Comparison of ENCODE assay signal across 17 cellular contexts in genomic region chr1:171172471-171172870, GRCh38. TPM values are rescaled to one million over a fixed set of nuclear protein-coding genes. Genes with fewer than 3 reads are reported as not detected.
DNase-seq lines count a peak whose midpoint lies in the region; ATAC-seq and TF ChIP-seq lines count a peak whose summit lies in the region.
"Had no signal": no experiment of that assay in that cellular context is flagged by ENCODE, and none has a peak within 500 bp of the region (broad histone marks: within the 10 kb centered on the region; RNA-seq: fewer than 3 reads in every experiment).

No MANE protein-coding gene starts in this region.

- no peak overlapping the region for H2AFZ ChIP-seq in OCI-LY7 (ENCODE audit: low read length)
- H2AFZ ChIP-seq: GM23338 had no signal

- H3K36me3 ChIP-seq in OCI-LY7 (ENCODE audit: insufficient read depth, low read length) (no peaks in the 10 kb centered on the region), lower lobe of right lung (no peaks in the 10 kb centered on the region)

- H3K27ac ChIP-seq in OCI-LY7 (ENCODE audit: low read depth, low read length, poor library complexity, severe bottlenecking) (no peak overlapping the region), lower lobe of right lung (peak overlapping the region; percentile 0), dorsolateral prefrontal cortex (no peak overlapping the region)

- DNase-seq in AG10803 (ENCODE audit: low read depth) (peak; percentile 5), OCI-LY7 (ENCODE audit: low spot score) (no peak), fibroblast of gingiva (ENCODE audit: low read depth) (peak; percentile 45), lower lobe of right lung (no peak), dorsolateral prefrontal cortex (no peak), HEK293T (ENCODE audit: extremely low spot score) (no peak), NOMO-1 (lab: John Stamatoyannopoulos, UW; ENCODE audit: unreplicated experiment in 2 of 2) (no peak)
- DNase-seq: ACHN; Caco-2; CD8-positive, alpha-beta memory T cell; DND-41; H7 had no signal

- H3K4me3 ChIP-seq in AG10803 (ENCODE audit: low read length) (no peak overlapping the region), OCI-LY7 (ENCODE audit: low read depth, low read length, poor library complexity, severe bottlenecking) (no peak overlapping the region), lower lobe of right lung (no peak overlapping the region), dorsolateral prefrontal cortex (no peak overlapping the region)
- H3K4me3 ChIP-seq: GM12878, GM23338 had no signal

- H3K79me2 ChIP-seq in OCI-LY7 (ENCODE audit: insufficient read depth, low read depth, low read length), result no peaks in the 10 kb centered on the region

- no TSS peak for BruUV-seq in OCI-LY7 (replicated peaks; lab: Mats Ljungman, UMichigan)

- H3K9me2 ChIP-seq in OCI-LY7 (ENCODE audit: insufficient read depth, low read length), result no peaks in the 10 kb centered on the region

- H3K27me3 ChIP-seq in lower lobe of right lung (ENCODE audit: low read depth), result no peaks in the 10 kb centered on the region
- no peaks in the 10 kb centered on the region for H3K27me3 ChIP-seq in dorsolateral prefrontal cortex

- peaks cover 16% of the 10 kb centered on the region for H3K4me1 ChIP-seq in OCI-LY7 (ENCODE audit: insufficient read depth, low read length, poor library complexity, severe bottlenecking)
- H3K4me1 ChIP-seq in lower lobe of right lung, result no peaks in the 10 kb centered on the region
- H3K4me1 ChIP-seq: Caco-2 had no signal

- peak in 1 of 2 donors; percentile 81 for ATAC-seq in lower lobe of right lung
- no peak for ATAC-seq in HG02610 (IDR thresholded peaks at IDR 0.05; ENCODE audit: unreplicated experiment)
- ATAC-seq: GM23338, HepG2 had no signal

- no peaks in the 10 kb centered on the region for H3K9me3 ChIP-seq in OCI-LY7 (ENCODE audit: low read length)
- no peaks in the 10 kb centered on the region for H3K9me3 ChIP-seq in lower lobe of right lung
- H3K9me3 ChIP-seq: Caco-2 had no signal

- intact Hi-C loops in OCI-LY7 (cut with micrococcal nuclease; ENCODE audit: unreplicated experiment), result no loop called here
- intact Hi-C loops in lower lobe of right lung (cut with DNase I), result no loop called here
- intact Hi-C loops in dorsolateral prefrontal cortex (cut with DNase I), result no loop called here

- CTCF ChIA-PET in OCI-LY7 (lab: Charles Lee; ENCODE audit: unreplicated experiment), result no interaction called here
- CTCF ChIA-PET in HEK293T (lab: Yijun Ruan, JAX), result no interaction called here

- peak overlapping the region; percentile 37; the same call in 1 of the 2 replicates for H3K4me2 ChIP-seq in OCI-LY7 (ENCODE audit: low read length)
- H3K4me2 ChIP-seq: GM23338 had no signal

- H4K20me1 ChIP-seq in OCI-LY7 (ENCODE audit: insufficient read depth, low read length), result no peaks in the 10 kb centered on the region

- no peak for TF ChIP-seq CTCF in AG10803 (conservative IDR thresholded peaks at IDR 0.05; ENCODE audit: low read length)
- no peak for TF ChIP-seq CTCF in OCI-LY7 (conservative IDR thresholded peaks at IDR 0.05; ENCODE audit: low read length)
- no peak for TF ChIP-seq CTCF in lower lobe of right lung (IDR thresholded peaks at IDR 0.05)
- TF ChIP-seq CTCF in dorsolateral prefrontal cortex (IDR thresholded peaks at IDR 0.05 in 54 of 56, conservative IDR thresholded peaks at IDR 0.05 in 2 of 56; ENCODE audit: low read depth in 1 of 56, partially characterized antibody in 56 of 56), result no peak

- POLR2A ChIA-PET in OCI-LY7 (lab: Charles Lee), result interaction anchor here (0.8 to 1.6 kb wide), 3 partner anchors 14 to 327 kb away, joined by 3 to 4 read pairs (median 4); no protein-coding TSS in a partner anchor
- POLR2A ChIA-PET in HEK293T (lab: Yijun Ruan, JAX), result no interaction called here

TF ChIP-seq in HEK293T, 16 proteins besides CTCF, POLR2A, EP300 and RAD21:
- TF ChIP-seq SUZ12 (IDR thresholded peaks at IDR 0.05) (no peak), TARDBP (IDR thresholded peaks at IDR 0.05) (no peak), FOXM1 (IDR thresholded peaks at IDR 0.05; ENCODE audit: borderline replicate concordance) (no peak), FOXA1 (IDR thresholded peaks at IDR 0.05) (no peak)

RNA-seq across cellular contexts. Expression of gene FMO2, which starts 12.6 kb away (rescaled TPM):
- not detected in 2 replicates for total RNA-seq in OCI-LY7 (2014; rRNA removed; shearing (Covaris generic))
- total RNA-seq in OCI-LY7 (2022) (not detected in 2 replicates), lower lobe of right lung (288 TPM), dorsolateral prefrontal cortex (10 to 100 TPM in 3 of 120 experiments, 1 to 10 TPM in 115, under 1 TPM in 2; 0.65 to 14.6 (median 3.5) TPM)
- total RNA-seq: A172; Caco-2; CD8-positive, alpha-beta memory T cell; GM12878; GM23338; HepG2 had no signal

Comparison
In these comparisons a context has a peak if more than half of its experiments do, and no peak if none do; other contexts are left out.
1. DNase-seq: peak in AG10803 (single experiment) and fibroblast of gingiva (single experiment); none in OCI-LY7 (single experiment), lower lobe of right lung (single experiment), dorsolateral prefrontal cortex (0 of 10), HEK293T (single experiment) and NOMO-1 (0 of 2).
2. RNA of gene FMO2, which starts 12.6 kb away (total RNA-seq): 288 TPM in lower lobe of right lung (single experiment); 0.65 to 14.6 TPM in dorsolateral prefrontal cortex and not detected in OCI-LY7; every median in the first group is over 10 times any median in the second.